1 cellular context compared by ENCODE assay signal in the genomic region with DNA sequence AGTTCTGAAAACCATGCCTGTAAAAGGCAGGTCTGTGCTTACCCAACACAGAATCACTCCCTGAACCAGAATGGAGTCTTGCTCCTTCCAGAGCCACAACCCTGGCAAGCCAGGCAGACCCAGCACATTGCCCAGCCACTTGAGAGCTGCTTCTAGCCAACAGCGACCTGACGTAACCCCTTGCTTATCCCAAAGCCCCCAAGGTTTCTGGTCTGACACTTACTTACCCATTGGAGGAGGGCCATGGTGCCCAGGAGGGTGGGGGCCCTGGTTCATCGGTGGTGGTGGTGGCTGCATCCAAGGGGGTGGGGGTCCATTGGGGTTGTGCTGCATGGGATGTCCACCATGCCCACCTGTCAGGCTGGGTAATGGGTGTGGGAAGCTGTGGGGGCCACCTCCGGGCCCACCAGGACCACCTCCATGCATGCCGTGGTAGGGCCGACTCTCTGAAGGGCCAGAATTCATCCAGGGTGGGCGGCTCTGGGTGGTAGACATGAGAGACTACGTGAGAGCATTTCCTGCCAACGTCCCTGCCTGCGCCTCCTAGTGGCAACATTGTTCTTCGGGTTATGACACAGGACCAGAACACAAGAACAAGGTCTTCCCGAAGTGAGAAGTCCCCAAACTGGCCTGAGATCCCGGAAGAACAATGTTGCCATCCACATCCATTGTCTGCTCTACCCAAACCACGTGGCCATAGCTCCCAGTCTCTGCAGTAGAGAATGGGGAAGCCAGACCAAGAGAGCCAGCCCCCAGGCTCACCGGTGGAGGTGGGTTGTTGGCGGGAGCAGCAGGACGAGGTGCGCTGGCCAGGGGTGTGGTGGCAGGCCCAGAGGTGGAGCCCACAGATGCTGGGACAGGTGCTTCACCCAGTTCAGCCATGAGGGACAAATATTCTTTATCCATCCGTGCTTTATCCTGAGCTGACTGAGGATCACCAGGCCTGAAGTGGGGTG.
TF ChIP-seq lines count a peak whose summit lies in the region.

No MANE protein-coding gene starts in this region.

TF ChIP-seq in GM12878, 131 proteins besides CTCF, POLR2A, EP300 and RAD21:
- TF ChIP-seq PML (IDR thresholded peaks at IDR 0.05; ENCODE audit: low read length) (no peak), CHD4 (IDR thresholded peaks at IDR 0.05) (no peak), ATF7 (IDR thresholded peaks at IDR 0.05; ENCODE audit: low read depth) (no peak), SREBF1 (IDR thresholded peaks at IDR 0.05; ENCODE audit: low read length) (no peak), MYC (IDR thresholded peaks at IDR 0.05; ENCODE audit: insufficient read depth, insufficient read length, insufficient replicate concordance, low read length, severe bottlenecking) (no peak), HDGF (IDR thresholded peaks at IDR 0.05) (peak; percentile 55; the same call in 1 of the 2 replicates), POLR2AphosphoS5 (IDR thresholded peaks at IDR 0.05; ENCODE audit: low read length) (peak; percentile 75; the same call in 1 of the 2 replicates), POLR2AphosphoS2 (IDR thresholded peaks at IDR 0.05; ENCODE audit: low read depth, low read length) (peak; percentile 43; the same call in 1 of the 2 replicates), SMC3 (IDR thresholded peaks at IDR 0.05; ENCODE audit: borderline replicate concordance, low read length) (peak; percentile 27; the same call in 1 of the 2 replicates), CBX5 (IDR thresholded peaks at IDR 0.05; ENCODE audit: low read depth) (no peak)
- TF ChIP-seq, protein P1, sequence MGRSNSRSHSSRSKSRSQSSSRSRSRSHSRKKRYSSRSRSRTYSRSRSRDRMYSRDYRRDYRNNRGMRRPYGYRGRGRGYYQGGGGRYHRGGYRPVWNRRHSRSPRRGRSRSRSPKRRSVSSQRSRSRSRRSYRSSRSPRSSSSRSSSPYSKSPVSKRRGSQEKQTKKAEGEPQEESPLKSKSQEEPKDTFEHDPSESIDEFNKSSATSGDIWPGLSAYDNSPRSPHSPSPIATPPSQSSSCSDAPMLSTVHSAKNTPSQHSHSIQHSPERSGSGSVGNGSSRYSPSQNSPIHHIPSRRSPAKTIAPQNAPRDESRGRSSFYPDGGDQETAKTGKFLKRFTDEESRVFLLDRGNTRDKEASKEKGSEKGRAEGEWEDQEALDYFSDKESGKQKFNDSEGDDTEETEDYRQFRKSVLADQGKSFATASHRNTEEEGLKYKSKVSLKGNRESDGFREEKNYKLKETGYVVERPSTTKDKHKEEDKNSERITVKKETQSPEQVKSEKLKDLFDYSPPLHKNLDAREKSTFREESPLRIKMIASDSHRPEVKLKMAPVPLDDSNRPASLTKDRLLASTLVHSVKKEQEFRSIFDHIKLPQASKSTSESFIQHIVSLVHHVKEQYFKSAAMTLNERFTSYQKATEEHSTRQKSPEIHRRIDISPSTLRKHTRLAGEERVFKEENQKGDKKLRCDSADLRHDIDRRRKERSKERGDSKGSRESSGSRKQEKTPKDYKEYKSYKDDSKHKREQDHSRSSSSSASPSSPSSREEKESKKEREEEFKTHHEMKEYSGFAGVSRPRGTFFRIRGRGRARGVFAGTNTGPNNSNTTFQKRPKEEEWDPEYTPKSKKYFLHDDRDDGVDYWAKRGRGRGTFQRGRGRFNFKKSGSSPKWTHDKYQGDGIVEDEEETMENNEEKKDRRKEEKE (IDR thresholded peaks at IDR 0.05), result no peak
- TF ChIP-seq, protein P2, sequence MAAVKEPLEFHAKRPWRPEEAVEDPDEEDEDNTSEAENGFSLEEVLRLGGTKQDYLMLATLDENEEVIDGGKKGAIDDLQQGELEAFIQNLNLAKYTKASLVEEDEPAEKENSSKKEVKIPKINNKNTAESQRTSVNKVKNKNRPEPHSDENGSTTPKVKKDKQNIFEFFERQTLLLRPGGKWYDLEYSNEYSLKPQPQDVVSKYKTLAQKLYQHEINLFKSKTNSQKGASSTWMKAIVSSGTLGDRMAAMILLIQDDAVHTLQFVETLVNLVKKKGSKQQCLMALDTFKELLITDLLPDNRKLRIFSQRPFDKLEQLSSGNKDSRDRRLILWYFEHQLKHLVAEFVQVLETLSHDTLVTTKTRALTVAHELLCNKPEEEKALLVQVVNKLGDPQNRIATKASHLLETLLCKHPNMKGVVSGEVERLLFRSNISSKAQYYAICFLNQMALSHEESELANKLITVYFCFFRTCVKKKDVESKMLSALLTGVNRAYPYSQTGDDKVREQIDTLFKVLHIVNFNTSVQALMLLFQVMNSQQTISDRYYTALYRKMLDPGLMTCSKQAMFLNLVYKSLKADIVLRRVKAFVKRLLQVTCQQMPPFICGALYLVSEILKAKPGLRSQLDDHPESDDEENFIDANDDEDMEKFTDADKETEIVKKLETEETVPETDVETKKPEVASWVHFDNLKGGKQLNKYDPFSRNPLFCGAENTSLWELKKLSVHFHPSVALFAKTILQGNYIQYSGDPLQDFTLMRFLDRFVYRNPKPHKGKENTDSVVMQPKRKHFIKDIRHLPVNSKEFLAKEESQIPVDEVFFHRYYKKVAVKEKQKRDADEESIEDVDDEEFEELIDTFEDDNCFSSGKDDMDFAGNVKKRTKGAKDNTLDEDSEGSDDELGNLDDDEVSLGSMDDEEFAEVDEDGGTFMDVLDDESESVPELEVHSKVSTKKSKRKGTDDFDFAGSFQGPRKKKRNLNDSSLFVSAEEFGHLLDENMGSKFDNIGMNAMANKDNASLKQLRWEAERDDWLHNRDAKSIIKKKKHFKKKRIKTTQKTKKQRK (IDR thresholded peaks at IDR 0.05; ENCODE audit: low read depth, low read length), result no peak
TF ChIP-seq in GM12878: peak in this region for 4.
